ENCODE assay signal across 26 cellular contexts in genomic region chr17:68428498-68429172, GRCh38. TPM values are rescaled to one million over a fixed set of nuclear protein-coding genes. Genes with fewer than 3 reads are reported as not detected.
DNase-seq lines count a peak whose midpoint lies in the region; ATAC-seq and TF ChIP-seq lines count a peak whose summit lies in the region.
"Had no signal": no experiment of that assay in that cellular context is flagged by ENCODE, and none has a peak within 500 bp of the region (broad histone marks: within the 10 kb centered on the region; RNA-seq: fewer than 3 reads in every experiment).

No MANE protein-coding gene starts in this region.

- no peak overlapping the region for H3K27ac ChIP-seq in breast epithelium
- H3K27ac ChIP-seq in right lobe of liver, result no peak overlapping the region
- H3K27ac ChIP-seq: adrenal gland, brain microvascular endothelial cell, epithelial cell of prostate, heart left ventricle, WERI-Rb-1 had no signal

- H3K27ac Mint-ChIP-seq in MCF 10A (ENCODE audit: low read depth, unreplicated experiment), result no peak overlapping the region
- H3K27ac Mint-ChIP-seq: activated CD4-positive, alpha-beta T cell treated with anti-CD3 and anti-CD28 coated beads, Interleukin-2, amount 10 ng/mL, durations not matched to agents 24 days and 14 days; memory B cell had no signal

- H3K4me3 ChIP-seq in breast epithelium (no peak overlapping the region), right lobe of liver (no peak overlapping the region)
- H3K4me3 ChIP-seq: adrenal gland, heart left ventricle had no signal

- CTCF ChIA-PET in MCF 10A (lab: Yijun Ruan, JAX), result interaction anchor here (0.6 to 1.6 kb wide), 4 partner anchors 8 to 408 kb away, joined by 3 to 7 read pairs (median 4); no protein-coding TSS in a partner anchor

- peaks cover 50% of the 10 kb centered on the region for H3K36me3 Mint-ChIP-seq in MCF 10A (ENCODE audit: insufficient read depth, unreplicated experiment)

- peak; percentile 1 for DNase-seq in MCF 10A (ENCODE audit: unreplicated experiment)
- DNase-seq in breast epithelium (ENCODE audit: low spot score in 2 of 2), result no peak
- peak; percentile 64 for DNase-seq in NCI-H2171 treated with DMSO at 0.1 percent for 48 hours (lab: John Stamatoyannopoulos, UW)
- DNase-seq in right lobe of liver, result peak in 1 of 3 donors; percentile 76
- peak; percentile 35 for DNase-seq in ureter (ENCODE audit: low spot score)
- no peak for DNase-seq in NCI-H1930 (lab: John Stamatoyannopoulos, UW)
- DNase-seq in G401 (ENCODE audit: low spot score), result no peak
- DNase-seq: activated CD4-positive, alpha-beta T cell treated with anti-CD3 and anti-CD28 coated beads, Interleukin-2, amount 10 ng/mL, durations not matched to agents 24 days and 14 days; activated naive CD4-positive, alpha-beta T cell; activated T-cell treated with anti-CD3 and anti-CD28 coated beads, Interleukin-2, amount 50 U/mL, for 4 hours; brain microvascular endothelial cell; Caco-2; effector CD4-positive, alpha-beta T cell; HCEC 1CT; heart left ventricle; NCI-H187 treated with DMSO at 0.1 percent for 48 hours; NCI-H526 treated with DMSO at 0.1 percent for 48 hours; nucleus accumbens; retina; stimulated activated CD4-positive, alpha-beta T cell treated with anti-CD3 and anti-CD28 coated beads, Interleukin-2, amount 100 ng/mL, for 48 hours; WERI-Rb-1 had no signal

- peaks cover 4% of the 10 kb centered on the region for H3K36me3 ChIP-seq in breast epithelium
- peaks cover 3 to 57% (median 4%) of the 10 kb centered on the region in 4 donors for H3K36me3 ChIP-seq in right lobe of liver
- H3K36me3 ChIP-seq: WERI-Rb-1 had no signal

- in situ Hi-C loops in G401 (cut with HindIII; ENCODE audit: low sequenced_read_pairs), result no loop called here

- TF ChIP-seq POLR2A in breast epithelium (IDR thresholded peaks at IDR 0.05) (no peak), right lobe of liver (IDR thresholded peaks at IDR 0.05) (no peak)

- no peaks in the 10 kb centered on the region for H3K4me1 Mint-ChIP-seq in MCF 10A (ENCODE audit: insufficient read depth, unreplicated experiment)

- 63% methylated on average over 14 of the region's 14 CpGs for WGBS in right lobe of liver (ENCODE audit: insufficient coverage, low coverage, low lambda C conversion rate, missing lambda C conversion rate)

- H3K27me3 ChIP-seq in breast epithelium, result no peaks in the 10 kb centered on the region
- no peaks in the 10 kb centered on the region for H3K27me3 ChIP-seq in right lobe of liver
- H3K27me3 ChIP-seq: adrenal gland, brain microvascular endothelial cell, heart left ventricle had no signal

- BruUV-seq in MCF 10A (replicated peaks; lab: Mats Ljungman, UMichigan), result no TSS peak

- H3K4me1 ChIP-seq in breast epithelium (no peaks in the 10 kb centered on the region), right lobe of liver (peaks cover 0 to 9% (median 4%) of the 10 kb centered on the region in 4 donors)
- H3K4me1 ChIP-seq: adrenal gland, Caco-2 had no signal

- intact Hi-C loops in MCF 10A (cut with micrococcal nuclease), result no loop called here
- intact Hi-C loops in breast epithelium (cut with DNase I; ENCODE audit: low total_unique reads), result no loop called here
- intact Hi-C loops in right lobe of liver (cut with DNase I), result no loop called here

- POLR2A ChIA-PET in MCF 10A (lab: Yijun Ruan, JAX), result interaction anchor here (0.5 to 0.6 kb wide), 4 partner anchors 52 to 1755 kb away, joined by 3 read pairs; no protein-coding TSS in a partner anchor

- no peak overlapping the region for H3K4me3 Mint-ChIP-seq in MCF 10A (ENCODE audit: unreplicated experiment)
- H3K4me3 Mint-ChIP-seq: activated CD4-positive, alpha-beta T cell treated with anti-CD3 and anti-CD28 coated beads, Interleukin-2, amount 10 ng/mL, durations not matched to agents 24 days and 14 days; activated T-cell treated with anti-CD3 and anti-CD28 coated beads, Interleukin-2, amount 50 U/mL, for 4 hours; memory B cell; stimulated activated effector memory CD8-positive, alpha-beta T cell treated with anti-CD3 and anti-CD28 coated beads, Interleukin-12 subunit alpha, Interleukin-12 subunit beta, amount 100 ng/mL, for 72 hours had no signal

- no peaks in the 10 kb centered on the region for H3K27me3 Mint-ChIP-seq in MCF 10A (ENCODE audit: insufficient read depth, unreplicated experiment)
- H3K27me3 Mint-ChIP-seq: activated CD4-positive, alpha-beta T cell treated with anti-CD3 and anti-CD28 coated beads, Interleukin-2, amount 10 ng/mL, durations not matched to agents 24 days and 14 days; memory B cell had no signal

- no peak for TF ChIP-seq CTCF in MCF 10A (IDR thresholded peaks at IDR 0.05; ENCODE audit: unreplicated experiment)
- no peak for TF ChIP-seq CTCF in breast epithelium (IDR thresholded peaks at IDR 0.05)
- TF ChIP-seq CTCF in right lobe of liver (IDR thresholded peaks at IDR 0.05), result no peak

- H3K9me3 ChIP-seq in breast epithelium (no peaks in the 10 kb centered on the region), right lobe of liver (no peaks in the 10 kb centered on the region)
- H3K9me3 ChIP-seq: adrenal gland, Caco-2, heart left ventricle had no signal

- ATAC-seq in right lobe of liver, result peak; percentile 69 to 88 (median 78)
- ATAC-seq in HG03135 (IDR thresholded peaks at IDR 0.05; ENCODE audit: unreplicated experiment), result no peak
- ATAC-seq: activated T-cell treated with anti-CD3 and anti-CD28 coated beads, Interleukin-2, amount 50 U/mL, for 4 hours; stimulated activated effector memory CD8-positive, alpha-beta T cell treated with anti-CD3 and anti-CD28 coated beads, Interleukin-12 subunit alpha, Interleukin-12 subunit beta, amount 100 ng/mL, for 72 hours had no signal

- no peaks in the 10 kb centered on the region for H3K9me3 Mint-ChIP-seq in MCF 10A (ENCODE audit: unreplicated experiment)
- H3K9me3 Mint-ChIP-seq: activated CD4-positive, alpha-beta T cell treated with anti-CD3 and anti-CD28 coated beads, Interleukin-2, amount 10 ng/mL, durations not matched to agents 24 days and 14 days; activated T-cell treated with anti-CD3 and anti-CD28 coated beads, Interleukin-2, amount 50 U/mL, for 4 hours; memory B cell; stimulated activated effector memory CD8-positive, alpha-beta T cell treated with anti-CD3 and anti-CD28 coated beads, Interleukin-12 subunit alpha, Interleukin-12 subunit beta, amount 100 ng/mL, for 72 hours had no signal

RNA-seq across cellular contexts. Expression of gene WIPI1, which starts 28.7 kb away (rescaled TPM):
- total RNA-seq in MCF 10A (2022) (38.4 and 75.6 TPM in 2 replicates), breast epithelium (10 to 100 TPM; 65.1 to 83.6 (median 70.9) TPM), right lobe of liver (10 to 100 TPM; 18.0 to 23.8 (median 19.9) TPM), ureter (43.6 TPM)
- total RNA-seq in G401 (2014; rRNA removed; shearing (Covaris generic)), result 19.4 and 35.3 TPM in 2 replicates

Comparison
In these comparisons a context has a peak if more than half of its experiments do, and no peak if none do; other contexts are left out.
1. DNase-seq: peak in MCF 10A (single experiment), NCI-H2171 treated with DMSO at 0.1 percent for 48 hours (single experiment) and ureter (single experiment); none in breast epithelium (0 of 2), NCI-H1930 (0 of 2) and G401 (single experiment).